In genomic region chr15:68057089-68057488, GRCh38 we compare ENCODE assay signal across 16 cellular contexts. TPM values are rescaled to one million over a fixed set of nuclear protein-coding genes. Genes with fewer than 3 reads are reported as not detected.
DNase-seq lines count a peak whose midpoint lies in the region; ATAC-seq, FAIRE-seq and TF ChIP-seq lines count a peak whose summit lies in the region.
"Had no signal": no experiment of that assay in that cellular context is flagged by ENCODE, and none has a peak within 500 bp of the region (broad histone marks: within the 10 kb centered on the region; RNA-seq: fewer than 3 reads in every experiment).

No MANE protein-coding gene starts in this region.

- no peak overlapping the region for H3K23ac ChIP-seq in IMR-90 (ENCODE audit: low read depth, low read length)

- no peak overlapping the region for H2BK15ac ChIP-seq in IMR-90 (ENCODE audit: low read depth, low read length)

- CTCF ChIA-PET in IMR-90 (lab: Yijun Ruan, JAX): no interaction called here
- CTCF ChIA-PET in K562 (lab: Yijun Ruan, JAX; ENCODE audit: low intra/inter-chr PET ratio): no interaction called here
- CTCF ChIA-PET in activated CD8-positive, alpha-beta T cell treated with anti-CD3 and anti-CD28 coated beads, Interleukin-2, amount 10 ng/mL, durations not matched to agents 7 days and 5 days (lab: Charles Lee): interaction anchor here (0.8 kb wide), 1 partner anchor 28 kb away, joined by 3 read pairs; no protein-coding TSS in a partner anchor

- H4K20me1 ChIP-seq in IMR-90 (ENCODE audit: insufficient read depth, low read length): peaks cover 64% of the 10 kb centered on the region
- H4K20me1 ChIP-seq in K562 (replicated peaks; ENCODE audit: control insufficient read depth, insufficient read depth, low read length): peaks cover 8% of the 10 kb centered on the region; the same call in 1 of the 2 replicates

- peaks cover 8% of the 10 kb centered on the region for H3K36me3 Mint-ChIP-seq in CD4-positive, CD25-positive, alpha-beta regulatory T cell
- H3K36me3 Mint-ChIP-seq in natural killer cell: no peaks in the 10 kb centered on the region
- peaks cover 15% of the 10 kb centered on the region for H3K36me3 Mint-ChIP-seq in activated CD8-positive, alpha-beta T cell treated with anti-CD3 and anti-CD28 coated beads, Interleukin-2, amount 10 ng/mL, durations not matched to agents 7 days and 5 days (ENCODE audit: low read depth)

- peak overlapping the region; percentile 45 to 99 (median 70) for H3K4me3 Mint-ChIP-seq in CD4-positive, CD25-positive, alpha-beta regulatory T cell
- peak overlapping the region; percentile 98 for H3K4me3 Mint-ChIP-seq in natural killer cell
- H3K4me3 Mint-ChIP-seq in activated CD8-positive, alpha-beta T cell treated with anti-CD3 and anti-CD28 coated beads, Interleukin-2, amount 10 ng/mL, durations not matched to agents 7 days and 5 days: no peak overlapping the region

- no peak overlapping the region for H3K4ac ChIP-seq in IMR-90 (ENCODE audit: low read depth, low read length)

- no peak for DNase-seq in CD4-positive, CD25-positive, alpha-beta regulatory T cell
- DNase-seq in IMR-90 (no peak), K562 (ENCODE audit: extremely low read depth in 1 of 4, low spot score in 3 of 4) (no peak), natural killer cell (no peak)
- DNase-seq in stimulated activated CD4-positive, alpha-beta T cell treated with anti-CD3 and anti-CD28 coated beads, Interleukin-2, amount 100 ng/mL, for 24 hours: no peak
- no peak for DNase-seq in activated CD8-positive, alpha-beta T cell treated with anti-CD3 and anti-CD28 coated beads, Interleukin-2, amount 10 ng/mL, durations not matched to agents 7 days and 5 days
- DNase-seq: AML-193, heart left ventricle, NCI-H1092 treated with DMSO at 0.1 percent for 48 hours, NCI-H345, pancreas had no signal

- H2AK5ac ChIP-seq in IMR-90 (ENCODE audit: low read depth, low read length): no peak overlapping the region

- intact Hi-C loops in IMR-90 (cut with micrococcal nuclease) (no loop called here), K562 (cut with micrococcal nuclease) (loop anchor here (10.0 kb wide), 1 partner anchor 98 kb away; no protein-coding TSS in a partner anchor), natural killer cell (cut with micrococcal nuclease) (loop anchor here (5.0 kb wide), 1 partner anchor 50 kb away; no protein-coding TSS in a partner anchor)

- POLR2A ChIA-PET in IMR-90 (lab: Charles Lee; ENCODE audit: unreplicated experiment): interaction anchor here (0.6 kb wide), 1 partner anchor 11 kb away, joined by 6 read pairs; no protein-coding TSS in a partner anchor
- POLR2A ChIA-PET in K562 (lab: Yijun Ruan, JAX): interaction anchor here (0.6 kb wide), 2 partner anchors 11 to 17 kb away, joined by 3 to 4 read pairs; no protein-coding TSS in a partner anchor
- POLR2A ChIA-PET in activated CD8-positive, alpha-beta T cell treated with anti-CD3 and anti-CD28 coated beads, Interleukin-2, amount 10 ng/mL, durations not matched to agents 7 days and 5 days (lab: Charles Lee): interaction anchor here (1.0 kb wide), 1 partner anchor 57 kb away, joined by 3 read pairs; no protein-coding TSS in a partner anchor

- H3K56ac ChIP-seq in IMR-90 (ENCODE audit: extremely low read depth, insufficient read depth, low read length): no peak overlapping the region

- BruUV-seq in IMR-90 (replicated peaks; lab: Mats Ljungman, UMichigan): no TSS peak
- no TSS peak for BruUV-seq in K562 (replicated peaks; lab: Mats Ljungman, UMichigan)

- in situ Hi-C loops in IMR-90 (cut with MboI; ENCODE audit: low sequenced_read_pairs): no loop called here
- in situ Hi-C loops in K562 (cut with MboI): no loop called here

- no peak overlapping the region for H2BK20ac ChIP-seq in IMR-90 (ENCODE audit: low read depth, low read length)

- no peak overlapping the region for H4K5ac ChIP-seq in IMR-90 (ENCODE audit: low read depth, low read length)

- peaks cover 3% of the 10 kb centered on the region for H3K36me3 ChIP-seq in CD4-positive, CD25-positive, alpha-beta regulatory T cell (ENCODE audit: control insufficient read depth, insufficient read depth, low read length)
- H3K36me3 ChIP-seq in IMR-90 (ENCODE audit: control insufficient read depth, insufficient read depth, low read length) (0 out of 2 replicates have a peak, but pooled peaks cover 2% of the 10 kb centered on the region), K562 (ENCODE audit: control insufficient read depth, insufficient read depth, low read length) (peaks cover 6% of the 10 kb centered on the region; the same call in 2 of the 3 replicates)
- H3K36me3 ChIP-seq: heart left ventricle, pancreas, vagina had no signal

- no peaks in the 10 kb centered on the region for H3K9me3 Mint-ChIP-seq in CD4-positive, CD25-positive, alpha-beta regulatory T cell
- H3K9me3 Mint-ChIP-seq in natural killer cell: no peaks in the 10 kb centered on the region
- no peaks in the 10 kb centered on the region for H3K9me3 Mint-ChIP-seq in activated CD8-positive, alpha-beta T cell treated with anti-CD3 and anti-CD28 coated beads, Interleukin-2, amount 10 ng/mL, durations not matched to agents 7 days and 5 days (ENCODE audit: insufficient read depth)

- TF ChIP-seq EP300 in K562 (IDR thresholded peaks at IDR 0.05; ENCODE audit: low read length): no peak

- peaks cover 57% of the 10 kb centered on the region for H3K4me1 ChIP-seq in CD4-positive, CD25-positive, alpha-beta regulatory T cell (ENCODE audit: control insufficient read depth, insufficient read depth, low read length, poor library complexity, severe bottlenecking)
- H3K4me1 ChIP-seq in IMR-90 (ENCODE audit: control insufficient read depth, insufficient read depth, low read length): no peaks in the 10 kb centered on the region; the same call in 1 of the 2 replicates
- H3K4me1 ChIP-seq in K562 (replicated peaks in 1 of 2; ENCODE audit: control insufficient read depth in 2 of 2, insufficient read depth in 2 of 2, low read length in 2 of 2): peaks cover 6 to 19% of the 10 kb centered on the region in 2 experiments; a peak in 3 of 5 replicates

- no peak overlapping the region for H2AK9ac ChIP-seq in IMR-90 (replicated peaks; ENCODE audit: low read depth, low read length, poor library complexity)

- peak overlapping the region; percentile 95 for H3K4me3 ChIP-seq in CD4-positive, CD25-positive, alpha-beta regulatory T cell (ENCODE audit: low read depth, low read length)
- no peak overlapping the region for H3K4me3 ChIP-seq in IMR-90 (ENCODE audit: insufficient read depth, low read depth, low read length)
- no peak overlapping the region for H3K4me3 ChIP-seq in K562

- TF ChIP-seq RAD21 in IMR-90 (IDR thresholded peaks at IDR 0.05; ENCODE audit: low read length): no peak
- TF ChIP-seq RAD21 in K562 (CRISPR knock-in tag; conservative IDR thresholded peaks at IDR 0.05 in 1 of 2, IDR thresholded peaks at IDR 0.05 in 1 of 2): no peak

- no peak overlapping the region for H4K8ac ChIP-seq in IMR-90 (ENCODE audit: low read depth in 2 of 2, low read length in 2 of 2)

- H3K4me1 Mint-ChIP-seq in CD4-positive, CD25-positive, alpha-beta regulatory T cell: peaks cover 38 to 68% (median 50%) of the 10 kb centered on the region in 4 donors
- peaks cover 54 to 57% of the 10 kb centered on the region in 2 donors for H3K4me1 Mint-ChIP-seq in natural killer cell
- H3K4me1 Mint-ChIP-seq in activated CD8-positive, alpha-beta T cell treated with anti-CD3 and anti-CD28 coated beads, Interleukin-2, amount 10 ng/mL, durations not matched to agents 7 days and 5 days (ENCODE audit: low read depth): peaks cover 44% of the 10 kb centered on the region

- no peak overlapping the region for H2BK120ac ChIP-seq in IMR-90 (ENCODE audit: low read depth, low read length)

- H3K79me1 ChIP-seq in IMR-90 (ENCODE audit: low read depth in 1 of 2, low read length in 2 of 2): peaks cover 2 to 48% of the 10 kb centered on the region in 2 experiments; a peak in 2 of 4 replicates

- no peak overlapping the region for H3K27ac ChIP-seq in CD4-positive, CD25-positive, alpha-beta regulatory T cell (ENCODE audit: insufficient read depth, low read length, poor library complexity, severe bottlenecking)
- H3K27ac ChIP-seq in IMR-90 (ENCODE audit: insufficient read depth, low read length) (no peak overlapping the region), K562 (ENCODE audit: extremely low read depth, low read depth, low read length) (no peak overlapping the region)
- H3K27ac ChIP-seq: heart left ventricle, pancreas, vagina had no signal

- H2BK5ac ChIP-seq in IMR-90 (ENCODE audit: low read depth, low read length, poor library complexity, severe bottlenecking): no peak overlapping the region

- dilution Hi-C loops in IMR-90 (cut with HindIII; ENCODE audit: low sequenced_read_pairs, unreplicated experiment): no loop called here

- no peaks in the 10 kb centered on the region for H3K27me3 ChIP-seq in CD4-positive, CD25-positive, alpha-beta regulatory T cell (ENCODE audit: control insufficient read depth, insufficient read depth, low read length)
- H3K27me3 ChIP-seq in IMR-90 (ENCODE audit: control insufficient read depth, insufficient read depth, low read length): no peaks in the 10 kb centered on the region
- no peaks in the 10 kb centered on the region for H3K27me3 ChIP-seq in K562 (ENCODE audit: control insufficient read depth in 2 of 2, insufficient read depth in 2 of 2, low read length in 2 of 2)
- H3K27me3 ChIP-seq: heart left ventricle, pancreas, vagina had no signal

- H3K79me2 ChIP-seq in K562 (ENCODE audit: control insufficient read depth, insufficient read depth, low read length): peaks cover 79% of the 10 kb centered on the region

- no peaks in the 10 kb centered on the region for H3K9me1 ChIP-seq in IMR-90 (ENCODE audit: insufficient read depth, low read length)
- no peaks in the 10 kb centered on the region for H3K9me1 ChIP-seq in K562 (ENCODE audit: control insufficient read depth, insufficient read depth, low read length)

- H3K9ac ChIP-seq in IMR-90 (ENCODE audit: low read depth, low read length) (no peak overlapping the region), K562 (ENCODE audit: insufficient read depth in 1 of 2, low read depth in 2 of 2, low read length in 2 of 2) (no peak overlapping the region; a peak in 1 of 4 replicates)

- no peak overlapping the region for H4K91ac ChIP-seq in IMR-90 (ENCODE audit: insufficient read depth, low read depth, low read length)

- no peak for ATAC-seq in CD4-positive, CD25-positive, alpha-beta regulatory T cell (ENCODE audit: low read depth in 2 of 2)
- ATAC-seq in IMR-90 (ENCODE audit: low read depth): no peak
- no peak for ATAC-seq in K562
- ATAC-seq in natural killer cell: no peak
- ATAC-seq in GM21515 (IDR thresholded peaks at IDR 0.05; ENCODE audit: unreplicated experiment): no peak
- no peak for ATAC-seq in activated CD8-positive, alpha-beta T cell treated with anti-CD3 and anti-CD28 coated beads, Interleukin-2, amount 10 ng/mL, durations not matched to agents 7 days and 5 days
- ATAC-seq in GM18511 (IDR thresholded peaks at IDR 0.05; ENCODE audit: unreplicated experiment): no peak
- ATAC-seq: heart left ventricle, pancreas had no signal

- H2AFZ ChIP-seq in IMR-90 (replicated peaks; ENCODE audit: low read length, poor library complexity): no peak overlapping the region
- H2AFZ ChIP-seq in K562 (ENCODE audit: low read depth, low read length): no peak overlapping the region

- H3K14ac ChIP-seq in IMR-90 (replicated peaks; ENCODE audit: low read depth, low read length): no peak overlapping the region

- no peak overlapping the region for H3K27ac Mint-ChIP-seq in CD4-positive, CD25-positive, alpha-beta regulatory T cell
- H3K27ac Mint-ChIP-seq in natural killer cell: peak overlapping the region; percentile 91 to 92
- no peak overlapping the region for H3K27ac Mint-ChIP-seq in activated CD8-positive, alpha-beta T cell treated with anti-CD3 and anti-CD28 coated beads, Interleukin-2, amount 10 ng/mL, durations not matched to agents 7 days and 5 days
- H3K27ac Mint-ChIP-seq: activated CD4-positive, alpha-beta T cell treated with anti-CD3 and anti-CD28 coated beads, Interleukin-2, amount 10 ng/mL, durations not matched to agents 24 days and 14 days had no signal

- H3K27me3 Mint-ChIP-seq in CD4-positive, CD25-positive, alpha-beta regulatory T cell: no peaks in the 10 kb centered on the region
- no peaks in the 10 kb centered on the region for H3K27me3 Mint-ChIP-seq in natural killer cell (ENCODE audit: low read depth in 2 of 2)
- H3K27me3 Mint-ChIP-seq in activated CD8-positive, alpha-beta T cell treated with anti-CD3 and anti-CD28 coated beads, Interleukin-2, amount 10 ng/mL, durations not matched to agents 7 days and 5 days (ENCODE audit: low read depth): peaks cover 5% of the 10 kb centered on the region
- H3K27me3 Mint-ChIP-seq: activated CD4-positive, alpha-beta T cell treated with anti-CD3 and anti-CD28 coated beads, Interleukin-2, amount 10 ng/mL, durations not matched to agents 24 days and 14 days had no signal

- TF ChIP-seq CTCF in IMR-90 (conservative IDR thresholded peaks at IDR 0.05; ENCODE audit: low read depth, low read length) (no peak), K562 (IDR thresholded peaks at IDR 0.05 in 2 of 3, conservative IDR thresholded peaks at IDR 0.05 in 1 of 3; ENCODE audit: insufficient read depth in 2 of 3, low read depth in 1 of 3, low read length in 3 of 3) (no peak), natural killer cell (IDR thresholded peaks at IDR 0.05) (no peak)

- H3K9me3 ChIP-seq in CD4-positive, CD25-positive, alpha-beta regulatory T cell (ENCODE audit: control insufficient read depth in 2 of 2, low read length in 2 of 2): no peaks in the 10 kb centered on the region
- H3K9me3 ChIP-seq in IMR-90 (ENCODE audit: control insufficient read depth, insufficient read depth, low read length) (no peaks in the 10 kb centered on the region), K562 (replicated peaks; ENCODE audit: control insufficient read depth, insufficient read depth, low read depth, low read length) (no peaks in the 10 kb centered on the region)
- H3K9me3 ChIP-seq: heart left ventricle, pancreas, vagina had no signal

- H3K18ac ChIP-seq in IMR-90 (ENCODE audit: low read depth, low read length): no peak overlapping the region

- TF ChIP-seq POLR2A in IMR-90 (IDR thresholded peaks at IDR 0.05; ENCODE audit: low read depth, low read length) (no peak), K562 (conservative IDR thresholded peaks at IDR 0.05) (no peak)

- FAIRE-seq in K562 (lab: Jason Lieb, UNC): no peak
- FAIRE-seq: bronchial epithelial cell, pancreas had no signal

- H3K4me2 ChIP-seq in IMR-90 (ENCODE audit: low read depth, low read length): no peak overlapping the region; the same call in 1 of the 2 replicates
- H3K4me2 ChIP-seq in K562 (ENCODE audit: insufficient read depth, low read length): no peak overlapping the region

RNA-seq across cellular contexts. Expression of gene PIAS1, which starts 3.0 kb away (rescaled TPM):
- total RNA-seq in CD4-positive, CD25-positive, alpha-beta regulatory T cell: 102 TPM
- 100 to 1,000 TPM; 120 to 156 (median 138) TPM for polyA plus RNA-seq in CD4-positive, CD25-positive, alpha-beta regulatory T cell
- 41.1 and 63.6 TPM in 2 replicates for total RNA-seq in IMR-90 (2012; rRNA removed)
- 20.0 and 20.9 TPM in 2 replicates for polyA plus RNA-seq in IMR-90 (2012; rRNA removed)
- polyA plus RNA-seq in IMR-90 (2012; cell fraction: cytosol; rRNA removed): 5.2 and 5.8 TPM in 2 replicates
- polyA plus RNA-seq in IMR-90 (2012; cell fraction: nucleus; rRNA removed; ENCODE audit: low replicate concordance): 34.5 and 61.9 TPM in 2 replicates
- total RNA-seq in K562 (2011; cell fraction: chromatin; rRNA removed; ENCODE audit: low replicate concordance): 87.2 and 162 TPM in 2 replicates
- total RNA-seq in K562 (2011; cell fraction: nucleolus; rRNA removed): 37.2 and 53.8 TPM in 2 replicates
- 68.6 and 73.0 TPM in 2 replicates for total RNA-seq in K562 (2011; cell fraction: nucleoplasm; rRNA removed)
- total RNA-seq in K562 (2014; rRNA removed): 19.6 and 25.4 TPM in 2 replicates
- total RNA-seq in K562 (2014; rRNA removed; fragmentation: Illumina TruSeq; extraction: Trizol): 28.5 and 37.5 TPM in 2 replicates
- total RNA-seq in K562 (2015; rRNA removed; fragmentation: Illumina TruSeq; extraction: Trizol): 30.4 and 31.0 TPM in 2 replicates
- total RNA-seq in K562 (2021): 25.4 and 25.7 TPM in 2 replicates
- polyA plus RNA-seq in K562 (2011; rRNA removed): 47.6 and 54.0 TPM in 2 replicates
- polyA plus RNA-seq in K562 (2011; cell fraction: cytosol; rRNA removed): 49.6 and 51.8 TPM in 2 replicates
- 46.2 and 52.5 TPM in 2 replicates for polyA plus RNA-seq in K562 (2011; cell fraction: nucleus; rRNA removed)
- 28.4 and 34.6 TPM in 2 replicates for polyA plus RNA-seq in K562 (2012)
- polyA plus RNA-seq in K562 (2014; fragmentation: Illumina TruSeq; extraction: Trizol): 49.3 and 59.1 TPM in 2 replicates
- polyA plus RNA-seq in K562 (2014; fragmentation: Nextera tagmentation; extraction: Ambion mirVana): 10 to 100 TPM; 19.4 to 41.4 TPM
- 18.0 and 22.9 TPM in 2 replicates for polyA plus RNA-seq in K562 (2014; rRNA removed)
- polyA minus RNA-seq in K562 (2011; rRNA and poly(A)+ RNA removed): 87.9 and 90.2 TPM in 2 replicates
- polyA minus RNA-seq in K562 (2011; cell fraction: cytosol; rRNA and poly(A)+ RNA removed): 24.9 and 37.7 TPM in 2 replicates
- 51.4 and 99.6 TPM in 2 replicates for polyA minus RNA-seq in K562 (2011; cell fraction: nucleus; rRNA and poly(A)+ RNA removed)
- 100 to 1,000 TPM in 1 of 3 donors, 10 to 100 TPM in 2; 94.7 to 103 (median 99.2) TPM for total RNA-seq in natural killer cell
- total RNA-seq in activated CD8-positive, alpha-beta T cell treated with anti-CD3 and anti-CD28 coated beads, Interleukin-2, amount 10 ng/mL, durations not matched to agents 7 days and 5 days: 10 to 100 TPM; 40.6 to 44.2 TPM

Comparison
In these comparisons a context has a peak if more than half of its experiments do, and no peak if none do; other contexts are left out.
1. H3K27ac Mint-ChIP-seq: peak in natural killer cell (2 of 2); none in CD4-positive, CD25-positive, alpha-beta regulatory T cell (0 of 3) and activated CD8-positive, alpha-beta T cell treated with anti-CD3 and anti-CD28 coated beads, Interleukin-2, amount 10 ng/mL, durations not matched to agents 7 days and 5 days (single experiment).